8 cellular contexts compared by ENCODE assay signal in the genomic region with DNA sequence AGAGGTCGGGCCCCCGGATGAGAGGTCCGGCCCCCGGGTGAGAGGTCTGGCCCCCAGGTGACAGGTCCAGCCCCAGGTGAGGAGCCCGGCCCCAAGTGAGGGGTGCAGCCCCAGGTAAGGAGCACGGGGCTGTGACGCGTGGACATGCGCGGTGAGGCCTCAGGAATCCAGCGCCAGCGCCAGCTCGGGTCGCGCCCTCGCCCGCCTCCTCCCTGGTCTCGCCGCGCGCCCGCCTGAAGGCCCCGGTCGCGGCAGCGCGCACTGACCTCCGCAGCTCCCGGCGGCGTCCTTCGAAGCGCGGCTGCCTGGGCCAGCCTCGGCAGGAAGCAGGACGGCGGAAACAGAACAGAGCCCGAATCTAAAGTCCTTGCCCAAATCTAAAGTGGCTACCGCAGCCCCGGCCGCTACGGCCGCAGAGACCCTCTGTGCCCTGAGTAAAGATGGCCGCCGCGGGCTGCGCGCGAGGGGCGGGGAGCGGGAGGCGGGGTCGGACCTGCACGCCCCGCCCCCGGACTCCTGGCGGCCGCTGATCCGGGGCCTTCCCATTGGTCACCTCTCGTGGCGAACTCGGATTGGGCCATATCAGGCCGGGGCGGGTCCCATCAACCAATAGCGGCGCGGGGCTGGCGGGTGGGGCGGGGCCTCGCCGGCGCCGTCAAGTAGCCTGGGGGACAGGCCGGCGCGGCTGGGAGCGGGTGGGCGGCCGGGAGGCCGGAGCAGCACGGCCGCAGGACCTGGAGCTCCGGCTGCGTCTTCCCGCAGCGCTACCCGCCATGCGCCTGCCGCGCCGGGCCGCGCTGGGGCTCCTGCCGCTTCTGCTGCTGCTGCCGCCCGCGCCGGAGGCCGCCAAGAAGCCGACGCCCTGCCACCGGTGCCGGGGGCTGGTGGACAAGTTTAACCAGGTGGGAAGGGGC. TPM values are rescaled to one million over a fixed set of nuclear protein-coding genes. Genes with fewer than 3 reads are reported as not detected.
DNase-seq lines count a peak whose midpoint lies in the region; ATAC-seq and TF ChIP-seq lines count a peak whose summit lies in the region.

A gene (minus strand): TSS at position 442 of the 914 bp plus-strand sequence. CDS start 4,673 bp downstream, outside the sequence.
A gene with protein sequence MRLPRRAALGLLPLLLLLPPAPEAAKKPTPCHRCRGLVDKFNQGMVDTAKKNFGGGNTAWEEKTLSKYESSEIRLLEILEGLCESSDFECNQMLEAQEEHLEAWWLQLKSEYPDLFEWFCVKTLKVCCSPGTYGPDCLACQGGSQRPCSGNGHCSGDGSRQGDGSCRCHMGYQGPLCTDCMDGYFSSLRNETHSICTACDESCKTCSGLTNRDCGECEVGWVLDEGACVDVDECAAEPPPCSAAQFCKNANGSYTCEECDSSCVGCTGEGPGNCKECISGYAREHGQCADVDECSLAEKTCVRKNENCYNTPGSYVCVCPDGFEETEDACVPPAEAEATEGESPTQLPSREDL (plus strand): TSS at position 638 of the 914 bp plus-strand sequence. CDS start 136 bp downstream, at position 774.

- H3K9me3 Mint-ChIP-seq in activated naive CD4-positive, alpha-beta T cell treated with anti-CD3 and anti-CD28 coated beads, Interleukin-2, amount 50 U/mL, for 72 hours, result no peaks in the 10 kb centered on the region

- peak; percentile 86 for ATAC-seq in HG02588 (IDR thresholded peaks at IDR 0.05; ENCODE audit: unreplicated experiment)
- ATAC-seq in activated naive CD4-positive, alpha-beta T cell treated with anti-CD3 and anti-CD28 coated beads, Interleukin-2, amount 50 U/mL, for 72 hours, result peak; percentile 96 to 97
- ATAC-seq in omental fat pad (ENCODE audit: low FRiP score), result peak; percentile 97

- POLR2A ChIA-PET in GM10248 (lab: Yijun Ruan, JAX), result interaction anchor here (0.5 kb wide), 1 partner anchor 239 kb away, joined by 4 read pairs; no protein-coding TSS in a partner anchor

- no peak for TF ChIP-seq CTCF in GM10248 (IDR thresholded peaks at IDR 0.05; ENCODE audit: control extremely low read depth, extremely low read depth, low read depth, missing control alignments)
- no peak for TF ChIP-seq CTCF in omental fat pad (IDR thresholded peaks at IDR 0.05)

- DNase-seq in GM10248 (ENCODE audit: extremely low spot score), result peak; percentile 99
- peak; percentile 71 for DNase-seq in NCI-H1092 (lab: John Stamatoyannopoulos, UW)
- peak; percentile 95 for DNase-seq in SKM-1 (lab: John Stamatoyannopoulos, UW; ENCODE audit: unreplicated experiment)
- DNase-seq in activated naive CD4-positive, alpha-beta T cell treated with anti-CD3 and anti-CD28 coated beads, Interleukin-2, amount 50 U/mL, for 72 hours (ENCODE audit: low spot score in 2 of 2), result peak; percentile 98
- peak; percentile 44 for DNase-seq in glomerular endothelial cell (ENCODE audit: extremely low read depth, low read depth, low spot score)
- peak; percentile 87 for DNase-seq in omental fat pad (ENCODE audit: low spot score)

- no peaks in the 10 kb centered on the region for H3K36me3 Mint-ChIP-seq in activated naive CD4-positive, alpha-beta T cell treated with anti-CD3 and anti-CD28 coated beads, Interleukin-2, amount 50 U/mL, for 72 hours

- H3K27ac ChIP-seq in temporal lobe (ENCODE audit: low read depth, low read length), result peak within 1 kb of the TSS; percentile 89

- CTCF ChIA-PET in GM10248 (lab: Yijun Ruan, JAX), result interaction anchor here (0.9 to 1.8 kb wide), 3 partner anchors 7 to 13 kb away, joined by 3 to 5 read pairs (median 3); no protein-coding TSS in a partner anchor

- peak within 1 kb of the TSS; percentile 71 to 82 for H3K27ac Mint-ChIP-seq in activated naive CD4-positive, alpha-beta T cell treated with anti-CD3 and anti-CD28 coated beads, Interleukin-2, amount 50 U/mL, for 72 hours

RNA-seq across cellular contexts. Expression of the first gene that starts in this region (rescaled TPM):
- 10 to 100 TPM; 14.8 to 15.3 TPM for total RNA-seq in activated naive CD4-positive, alpha-beta T cell treated with anti-CD3 and anti-CD28 coated beads, Interleukin-2, amount 50 U/mL, for 72 hours
- 10.3 and 14.5 TPM in 2 replicates for total RNA-seq in glomerular endothelial cell
- 10 to 100 TPM; 11.7 to 21.8 (median 13.0) TPM for total RNA-seq in omental fat pad
- total RNA-seq in temporal lobe, result 5.4 TPM

RNA-seq across cellular contexts. Expression of the second gene that starts in this region (rescaled TPM):
- total RNA-seq in activated naive CD4-positive, alpha-beta T cell treated with anti-CD3 and anti-CD28 coated beads, Interleukin-2, amount 50 U/mL, for 72 hours, result 10 to 100 TPM; 19.1 to 31.0 TPM
- 67.8 and 84.8 TPM in 2 replicates for total RNA-seq in glomerular endothelial cell
- 10 to 100 TPM; 30.8 to 52.4 (median 39.8) TPM for total RNA-seq in omental fat pad
- total RNA-seq in temporal lobe, result 8.6 TPM

Comparison
In these comparisons a context has a peak if more than half of its experiments do, and no peak if none do; other contexts are left out.
1. Peak in every context shown above with its lines: DNase-seq, ATAC-seq and H3K27ac ChIP-seq.
2. DNase-seq: peak in every context shown above with its lines; median percentile 99 in GM10248; 98 in activated naive CD4-positive, alpha-beta T cell treated with anti-CD3 and anti-CD28 coated beads, Interleukin-2, amount 50 U/mL, for 72 hours; 95 in SKM-1; 87 in omental fat pad; 71 in NCI-H1092; 44 in glomerular endothelial cell.